Comparison of ENCODE assay signal across 29 cellular contexts in the genomic region with DNA sequence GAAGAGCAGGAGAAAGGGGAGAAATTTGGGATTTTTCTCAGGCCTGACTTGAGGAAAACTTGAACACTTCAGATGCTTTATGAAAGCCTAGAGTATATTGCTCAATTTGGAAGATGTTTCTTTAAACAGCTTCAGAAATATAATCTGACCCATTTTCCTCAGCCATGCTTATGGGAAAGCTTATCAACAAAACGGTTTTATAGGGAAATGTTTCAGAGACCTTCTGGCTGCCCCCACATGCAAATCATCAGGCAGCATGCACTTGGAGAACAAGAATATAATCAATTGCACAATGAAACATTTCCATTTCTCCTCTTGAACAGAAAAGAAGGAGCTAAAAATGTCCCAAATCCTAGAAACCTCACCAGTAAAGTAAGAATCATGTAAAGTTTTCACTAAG.
"Had no signal": no experiment of that assay in that cellular context is flagged by ENCODE, and none has a peak within 500 bp of the region (broad histone marks: within the 10 kb centered on the region; RNA-seq: fewer than 3 reads in every experiment).

No MANE protein-coding gene starts in this region.

- H3K9me3 ChIP-seq: Peyer's patch, SJSA1, SK-N-SH had no signal

- H3K4me1 ChIP-seq: Peyer's patch, SJSA1 had no signal

- H3K36me3 ChIP-seq: brain microvascular endothelial cell, Peyer's patch, SJSA1 had no signal

- DNase-seq: activated CD4-positive, alpha-beta T cell treated with anti-CD3 and anti-CD28 coated beads for 36 hours; activated CD4-positive, alpha-beta T cell treated with anti-CD3 and anti-CD28 coated beads, Interleukin-2, amount 10 ng/mL, durations not matched to agents 7 days and 5 days; activated CD4-positive, alpha-beta T cell treated with anti-CD3 and anti-CD28 coated beads, Interleukin-2, amount 50 U/mL, for 48 hours; activated CD8-positive, alpha-beta T cell treated with anti-CD3 and anti-CD28 coated beads, Interleukin-2, amount 10 ng/mL, durations not matched to agents 7 days and 5 days; activated effector memory CD4-positive, alpha-beta T cell treated with Interleukin-2 at 50 U/mL for 16 hours; activated naive CD4-positive, alpha-beta T cell treated with anti-CD3 and anti-CD28 coated beads, Interleukin-2, amount 10 ng/mL, durations not matched to agents 7 days and 5 days; activated naive CD8-positive, alpha-beta T cell treated with anti-CD3 and anti-CD28 coated beads, Interleukin-2, amount 50 U/mL, for 24 hours; activated T-cell treated with anti-CD3 and anti-CD28 coated beads for 4 hours; activated T-cell treated with anti-CD3 and anti-CD28 coated beads, Interleukin-2, amount 50 U/mL, for 48 hours; amniotic stem cell; aorta; brain microvascular endothelial cell; central memory CD4-positive, alpha-beta T cell; NCI-H1105; NCI-H1417 treated with DMSO at 0.1 percent for 48 hours; NCI-H1930; NCI-H2081 treated with DMSO at 0.1 percent for 48 hours; NCI-H226; NCI-H446 treated with DMSO at 0.1 percent for 48 hours; NCI-H524; NCI-H748 treated with DMSO at 0.1 percent for 48 hours; NK-92 treated with Interleukin-12 subunit alpha and Interleukin-12 subunit beta, amount 100 ng/mL, for 24 hours; PC-3; Peyer's patch; RPMI8226; SHP77 treated with DMSO at 0.1 percent for 48 hours; SK-N-SH had no signal

- H3K27ac ChIP-seq: brain microvascular endothelial cell, Peyer's patch, SJSA1 had no signal

- H3K4me3 ChIP-seq: Peyer's patch, SJSA1 had no signal

- H3K9ac ChIP-seq: SK-N-SH had no signal

- ATAC-seq: activated CD4-positive, alpha-beta T cell treated with anti-CD3 and anti-CD28 coated beads for 36 hours; activated CD4-positive, CD25-positive, alpha-beta regulatory T cell treated with anti-CD3 and anti-CD28 coated beads, Interleukin-2, amount 50 U/mL, for 24 hours; activated CD8-positive, alpha-beta T cell treated with anti-CD3 and anti-CD28 coated beads, Interleukin-2, amount 10 ng/mL, durations not matched to agents 7 days and 5 days; activated naive CD8-positive, alpha-beta T cell treated with anti-CD3 and anti-CD28 coated beads, Interleukin-2, amount 50 U/mL, for 24 hours; PC-3 had no signal

- H3K27me3 ChIP-seq: brain microvascular endothelial cell, Peyer's patch, SJSA1 had no signal
